Comparison of ENCODE assay signal across 8 cellular contexts in the genomic region with DNA sequence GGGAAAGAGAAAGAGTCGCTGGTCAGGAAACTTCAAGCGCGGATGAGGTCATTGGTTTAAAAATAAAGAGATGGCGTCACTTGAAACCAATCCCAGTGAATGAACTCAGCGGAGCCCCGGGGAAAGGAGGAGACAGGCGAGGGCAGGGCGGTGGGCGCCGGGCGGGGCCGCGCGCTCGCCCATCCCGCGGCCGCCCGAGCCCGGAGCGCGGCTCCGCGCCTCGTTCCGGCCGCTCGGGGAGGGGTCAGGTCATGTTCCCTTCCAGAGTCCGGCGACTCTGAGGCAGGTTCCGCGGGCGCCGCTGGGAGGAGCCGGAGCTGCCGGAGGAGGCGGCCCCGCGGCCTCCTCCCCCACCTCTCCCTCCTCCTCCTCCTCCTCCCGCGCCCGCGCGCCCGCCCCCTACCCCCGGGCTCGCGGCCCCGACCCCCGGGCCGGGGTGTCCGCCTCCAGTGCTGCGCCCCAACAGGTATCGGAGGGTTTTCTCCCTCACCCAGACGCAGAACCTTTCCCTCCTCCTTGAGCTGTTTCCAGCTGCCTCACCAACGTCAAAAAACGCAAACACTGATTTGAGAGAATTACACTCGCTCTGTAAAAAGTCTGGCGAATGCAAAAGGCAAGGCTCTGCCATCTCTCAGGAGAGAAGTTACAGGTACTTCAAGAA.
DNase-seq lines count a peak whose midpoint lies in the region; ATAC-seq and FAIRE-seq lines count a peak whose summit lies in the region.

A gene with protein sequence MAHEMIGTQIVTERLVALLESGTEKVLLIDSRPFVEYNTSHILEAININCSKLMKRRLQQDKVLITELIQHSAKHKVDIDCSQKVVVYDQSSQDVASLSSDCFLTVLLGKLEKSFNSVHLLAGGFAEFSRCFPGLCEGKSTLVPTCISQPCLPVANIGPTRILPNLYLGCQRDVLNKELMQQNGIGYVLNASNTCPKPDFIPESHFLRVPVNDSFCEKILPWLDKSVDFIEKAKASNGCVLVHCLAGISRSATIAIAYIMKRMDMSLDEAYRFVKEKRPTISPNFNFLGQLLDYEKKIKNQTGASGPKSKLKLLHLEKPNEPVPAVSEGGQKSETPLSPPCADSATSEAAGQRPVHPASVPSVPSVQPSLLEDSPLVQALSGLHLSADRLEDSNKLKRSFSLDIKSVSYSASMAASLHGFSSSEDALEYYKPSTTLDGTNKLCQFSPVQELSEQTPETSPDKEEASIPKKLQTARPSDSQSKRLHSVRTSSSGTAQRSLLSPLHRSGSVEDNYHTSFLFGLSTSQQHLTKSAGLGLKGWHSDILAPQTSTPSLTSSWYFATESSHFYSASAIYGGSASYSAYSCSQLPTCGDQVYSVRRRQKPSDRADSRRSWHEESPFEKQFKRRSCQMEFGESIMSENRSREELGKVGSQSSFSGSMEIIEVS (minus strand): TSS at position 279 of the 661 bp plus-strand sequence. CDS start 41,765 bp downstream, outside the sequence.

- ATAC-seq in HG03442 (IDR thresholded peaks at IDR 0.05; ENCODE audit: unreplicated experiment) = peak; percentile 70

- DNase-seq in C1 segment of cervical spinal cord (lab: John Stamatoyannopoulos, UW) (peak; percentile 42 to 98 (median 90)), GM19239 (ENCODE audit: insufficient read length, low spot score) (peak; percentile 89), NCI-H526 (lab: John Stamatoyannopoulos, UW) (peak; percentile 62 to 95), dedifferentiated amniotic fluid mesenchymal stem cell (ENCODE audit: extremely low spot score) (peak; percentile 97), left kidney (ENCODE audit: low read depth, low spot score) (peak; percentile 98)
- peak; percentile 36 to 58 for DNase-seq in activated CD4-positive, alpha-beta T cell treated with anti-CD3 and anti-CD28 coated beads, Interleukin-2, amount 50 U/mL, for 24 hours (ENCODE audit: low read depth in 1 of 2, low spot score in 1 of 2)
- DNase-seq in stimulated activated CD4-positive, alpha-beta T cell treated with anti-CD3 and anti-CD28 coated beads, Interleukin-1b, Interleukin-23, amount 100 ng/mL, for 48 hours = peak; percentile 72

- peak; percentile 91 for FAIRE-seq in GM19239 (lab: Jason Lieb, UNC)

Comparison
In these comparisons a context has a peak if more than half of its experiments do, and no peak if none do; other contexts are left out.
1. Peak in every context shown above with its lines: DNase-seq and ATAC-seq.
2. DNase-seq: peak in every context shown above with its lines; median percentile 98 in left kidney; 97 in dedifferentiated amniotic fluid mesenchymal stem cell; 90 in C1 segment of cervical spinal cord; 89 in GM19239; 78 in NCI-H526; 72 in stimulated activated CD4-positive, alpha-beta T cell treated with anti-CD3 and anti-CD28 coated beads, Interleukin-1b, Interleukin-23, amount 100 ng/mL, for 48 hours; 47 in activated CD4-positive, alpha-beta T cell treated with anti-CD3 and anti-CD28 coated beads, Interleukin-2, amount 50 U/mL, for 24 hours.